ENCODE assay signal across 21 cellular contexts in genomic region chr2:180507028-180507427, GRCh38.
DNase-seq lines count a peak whose midpoint lies in the region; ATAC-seq and TF ChIP-seq lines count a peak whose summit lies in the region.
"Had no signal": no experiment of that assay in that cellular context is flagged by ENCODE, and none has a peak within 500 bp of the region (broad histone marks: within the 10 kb centered on the region; RNA-seq: fewer than 3 reads in every experiment).

No MANE protein-coding gene starts in this region.

- H3K27ac Mint-ChIP-seq in CD8-positive, alpha-beta T cell, result no peak overlapping the region

- no peaks in the 10 kb centered on the region for H3K4me1 ChIP-seq in tibial artery
- no peaks in the 10 kb centered on the region for H3K4me1 ChIP-seq in CD8-positive, alpha-beta T cell (ENCODE audit: insufficient read depth, low read length)
- H3K4me1 ChIP-seq: BLaER1 had no signal

- no peak for ATAC-seq in CD8-positive, alpha-beta T cell
- ATAC-seq in HG03175 (IDR thresholded peaks at IDR 0.05; ENCODE audit: unreplicated experiment), result no peak
- ATAC-seq: HCT116, K562, SK-N-SH treated with all-trans-retinoic acid at 6 μM for 48 hours had no signal

- H3K27ac ChIP-seq in tibial artery, result no peak overlapping the region
- H3K27ac ChIP-seq in CD8-positive, alpha-beta T cell (ENCODE audit: low read depth, low read length), result no peak overlapping the region
- H3K27ac ChIP-seq: 22Rv1, BLaER1, HL-60 had no signal

- CTCF ChIA-PET in CD8-positive, alpha-beta T cell (lab: Charles Lee), result no interaction called here

- no peaks in the 10 kb centered on the region for H3K9me3 ChIP-seq in tibial artery
- no peaks in the 10 kb centered on the region for H3K9me3 ChIP-seq in CD8-positive, alpha-beta T cell (ENCODE audit: low read length)
- H3K9me3 ChIP-seq: BLaER1, MG63 had no signal

- H3K36me3 ChIP-seq in tibial artery, result no peaks in the 10 kb centered on the region
- H3K36me3 ChIP-seq in CD8-positive, alpha-beta T cell (ENCODE audit: insufficient read depth, low read length), result no peaks in the 10 kb centered on the region
- H3K36me3 ChIP-seq: BLaER1, MG63 had no signal

- POLR2A ChIA-PET in CD8-positive, alpha-beta T cell (lab: Charles Lee), result no interaction called here

- H3K4me3 Mint-ChIP-seq in CD8-positive, alpha-beta T cell, result no peak overlapping the region

- H3K27me3 ChIP-seq in tibial artery, result no peaks in the 10 kb centered on the region
- H3K27me3 ChIP-seq in CD8-positive, alpha-beta T cell (ENCODE audit: insufficient read depth, low read length), result no peaks in the 10 kb centered on the region
- H3K27me3 ChIP-seq: BLaER1, MG63 had no signal

- peak; percentile 12 for DNase-seq in DMS53 (lab: John Stamatoyannopoulos, UW)
- DNase-seq in DMS53 treated with DMSO at 0.1 percent for 48 hours (lab: John Stamatoyannopoulos, UW; ENCODE audit: unreplicated experiment), result no peak
- peak; percentile 65 for DNase-seq in amniotic epithelial cell (ENCODE audit: low read depth)
- DNase-seq in fibroblast of pulmonary artery (ENCODE audit: low read depth), result peak; percentile 35
- DNase-seq in tibial artery, result no peak
- no peak for DNase-seq in CD8-positive, alpha-beta T cell
- DNase-seq in NCI-H1436 treated with DMSO at 0.1 percent for 48 hours (lab: John Stamatoyannopoulos, UW), result no peak
- DNase-seq: DMS153, MG63, NCI-H1105, NCI-H187, NCI-H446, NCI-H748 treated with DMSO at 0.1 percent for 48 hours, SHP77 had no signal

- no peaks in the 10 kb centered on the region for H3K9me3 Mint-ChIP-seq in CD8-positive, alpha-beta T cell

- no peaks in the 10 kb centered on the region for H3K4me1 Mint-ChIP-seq in CD8-positive, alpha-beta T cell (ENCODE audit: low read depth)

- TF ChIP-seq CTCF in fibroblast of pulmonary artery (IDR thresholded peaks at IDR 0.05; ENCODE audit: low read length, missing control alignments), result no peak
- no peak for TF ChIP-seq CTCF in tibial artery (IDR thresholded peaks at IDR 0.05)
- TF ChIP-seq CTCF in CD8-positive, alpha-beta T cell (IDR thresholded peaks at IDR 0.05), result no peak

- intact Hi-C loops in tibial artery (cut with DNase I; ENCODE audit: low total_unique reads), result no loop called here
- intact Hi-C loops in CD8-positive, alpha-beta T cell (cut with DNase I, micrococcal nuclease), result no loop called here

- H3K4me3 ChIP-seq in fibroblast of pulmonary artery (replicated peaks; ENCODE audit: low read depth, low read length) (no peak overlapping the region), tibial artery (no peak overlapping the region)
- no peak overlapping the region for H3K4me3 ChIP-seq in CD8-positive, alpha-beta T cell (ENCODE audit: low read depth, low read length)
- H3K4me3 ChIP-seq: BLaER1, K562, MG63 had no signal

- H3K36me3 Mint-ChIP-seq in CD8-positive, alpha-beta T cell, result no peaks in the 10 kb centered on the region

- no peaks in the 10 kb centered on the region for H3K27me3 Mint-ChIP-seq in CD8-positive, alpha-beta T cell (ENCODE audit: low read depth)

Comparison
In these comparisons a context has a peak if more than half of its experiments do, and no peak if none do; other contexts are left out.
1. DNase-seq: peak in DMS53 (single experiment), amniotic epithelial cell (single experiment) and fibroblast of pulmonary artery (single experiment); none in DMS53 treated with DMSO at 0.1 percent for 48 hours (single experiment), tibial artery (0 of 2), CD8-positive, alpha-beta T cell (0 of 7) and NCI-H1436 treated with DMSO at 0.1 percent for 48 hours (single experiment).